Comparison of ENCODE assay signal across 12 cellular contexts in the genomic region with DNA sequence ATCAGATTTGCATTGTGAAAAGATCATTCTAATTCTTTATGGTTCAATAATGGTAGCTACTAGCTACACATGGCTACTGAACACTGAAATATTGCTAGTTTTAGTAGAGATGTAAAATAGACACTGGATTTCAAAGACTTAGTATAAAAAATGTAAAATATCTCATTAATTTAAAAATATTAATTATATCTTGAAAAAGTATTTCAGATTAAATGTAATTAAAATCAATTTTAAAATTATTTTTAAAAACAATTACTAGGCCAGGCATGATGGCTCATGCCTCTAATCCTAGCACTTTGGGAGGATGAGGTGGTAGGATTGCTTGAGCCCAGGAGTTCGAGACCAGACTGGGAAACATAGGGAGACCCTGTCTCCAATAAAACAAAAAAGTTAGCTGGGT. TPM values are rescaled to one million over a fixed set of nuclear protein-coding genes. Genes with fewer than 3 reads are reported as not detected.
"Had no signal": no experiment of that assay in that cellular context is flagged by ENCODE, and none has a peak within 500 bp of the region (broad histone marks: within the 10 kb centered on the region; RNA-seq: fewer than 3 reads in every experiment).

No MANE protein-coding gene starts in this region.

- H3K4me1 Mint-ChIP-seq: GM23338, H9 had no signal

- H3K36me3 ChIP-seq: HAP-1 had no signal

- FAIRE-seq: H1, H54 had no signal

- H3K4me3 ChIP-seq: GM23248, GM23338, HAP-1 had no signal

- ATAC-seq: GM23338, HCT116 had no signal

- H3K4me1 ChIP-seq: HAP-1 had no signal

- DNase-seq: GM23248, GOT3, H7, H9, HCEC 1CT, HFFc6 had no signal

- H3K9me3 ChIP-seq: HAP-1 had no signal

- H3K27ac Mint-ChIP-seq: GM23338, H9, HFFc6 had no signal

- H3K9me3 Mint-ChIP-seq: HFFc6 had no signal

- H3K4me3 Mint-ChIP-seq: GM23338, H9, HFFc6 had no signal

- H3K27ac ChIP-seq: GM23248 had no signal

RNA-seq across cellular contexts. Expression of gene TLR2, which starts 20.4 kb away (rescaled TPM):
- total RNA-seq: GM23248, H4, HFFc6 had no signal
